In the genomic region with DNA sequence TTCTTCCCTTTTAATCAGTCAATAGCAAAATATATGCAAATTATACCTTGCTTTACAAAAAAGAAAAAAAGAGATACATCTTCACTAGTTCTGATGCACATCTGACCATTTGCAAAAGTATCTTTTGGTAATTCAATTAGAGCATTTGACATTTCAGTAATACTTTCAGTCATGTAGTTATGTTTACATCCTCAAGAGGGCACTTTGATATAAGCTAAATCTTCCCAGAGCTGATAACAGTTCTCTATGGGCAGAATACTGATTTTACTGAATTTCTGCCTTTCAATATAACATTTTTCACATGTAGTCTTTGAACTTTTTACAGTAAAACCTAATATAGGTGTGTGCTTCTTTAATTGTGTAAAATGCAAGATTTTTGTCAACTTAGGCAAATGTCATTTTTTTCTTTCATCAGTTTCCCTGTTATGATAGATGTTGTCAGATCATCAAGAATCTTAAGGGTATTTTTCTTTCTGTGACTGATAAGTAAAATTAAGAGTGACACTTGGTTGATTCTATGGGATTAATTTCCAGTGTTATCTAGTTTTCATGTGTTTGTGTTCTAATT, we compare ENCODE assay signal across 8 cellular contexts.
DNase-seq lines count a peak whose midpoint lies in the region; ATAC-seq, FAIRE-seq and TF ChIP-seq lines count a peak whose summit lies in the region.

No MANE protein-coding gene starts in this region.

- H4K20me1 ChIP-seq in HepG2 (ENCODE audit: insufficient read depth, low read length): no peaks in the 10 kb centered on the region

- no peak overlapping the region for H3K4me3 Mint-ChIP-seq in activated naive CD4-positive, alpha-beta T cell treated with anti-CD3 and anti-CD28 coated beads, Interleukin-2, amount 10 ng/mL, durations not matched to agents 7 days and 5 days

- H3K27me3 Mint-ChIP-seq in activated naive CD4-positive, alpha-beta T cell treated with anti-CD3 and anti-CD28 coated beads, Interleukin-2, amount 10 ng/mL, durations not matched to agents 7 days and 5 days: no peaks in the 10 kb centered on the region

- no TSS peak for BruUV-seq in HepG2 (replicated peaks; lab: Mats Ljungman, UMichigan)

- in situ Hi-C loops in HepG2 (cut with HindIII; ENCODE audit: extremely low pct_ligation_motif_present, low pct_unique_long_range_greater_than_20kb): loop anchor here (5.0 to 25.0 kb wide), 2 partner anchors 577 to 1022 kb away; no protein-coding TSS in a partner anchor

- no peak overlapping the region for H2AFZ ChIP-seq in HepG2 (ENCODE audit: low read length)

- no peak overlapping the region for H3K4me3 ChIP-seq in HepG2 (replicated peaks in 1 of 3; ENCODE audit: insufficient read depth in 1 of 3, low read depth in 2 of 3, low read length in 3 of 3)

- no peaks in the 10 kb centered on the region for H3K36me3 Mint-ChIP-seq in activated naive CD4-positive, alpha-beta T cell treated with anti-CD3 and anti-CD28 coated beads, Interleukin-2, amount 10 ng/mL, durations not matched to agents 7 days and 5 days

- ATAC-seq in HG02885 (IDR thresholded peaks at IDR 0.05; ENCODE audit: poor library complexity, unreplicated experiment) (peak; percentile 92), HepG2 (peak; percentile 62)

- H3K27ac ChIP-seq in HepG2 (ENCODE audit: extremely low read length, insufficient read depth, low read length): no peak overlapping the region

- H3K9ac ChIP-seq in HepG2 (ENCODE audit: insufficient read depth, low read depth, low read length): no peak overlapping the region

- H3K4me1 ChIP-seq in HepG2 (ENCODE audit: insufficient read depth, low read length): no peaks in the 10 kb centered on the region

- TF ChIP-seq CTCF in HepG2 (CRISPR knock-in tag; IDR thresholded peaks at IDR 0.05): peak; percentile 65

- no peaks in the 10 kb centered on the region for H3K36me3 ChIP-seq in HepG2 (replicated peaks in 1 of 2; ENCODE audit: control insufficient read depth in 1 of 2, insufficient read depth in 2 of 2, low read length in 2 of 2)

- H3K9me3 ChIP-seq in HepG2 (ENCODE audit: low read length): no peaks in the 10 kb centered on the region

- intact Hi-C loops in HepG2 (cut with micrococcal nuclease; ENCODE audit: unreplicated experiment): loop anchor here (1.0 kb wide), 1 partner anchor 579 kb away; no protein-coding TSS in a partner anchor

- FAIRE-seq in HepG2 (lab: Jason Lieb, UNC): peak; percentile 47

- H3K4me2 ChIP-seq in HepG2 (ENCODE audit: low read depth, low read length): no peak overlapping the region

- H3K4me1 Mint-ChIP-seq in activated naive CD4-positive, alpha-beta T cell treated with anti-CD3 and anti-CD28 coated beads, Interleukin-2, amount 10 ng/mL, durations not matched to agents 7 days and 5 days: no peaks in the 10 kb centered on the region

- DNase-seq in NCI-H510A treated with DMSO at 0.1 percent for 48 hours (lab: John Stamatoyannopoulos, UW) (peak; percentile 33), NCI-H510A (lab: John Stamatoyannopoulos, UW) (no peak), NCI-H2029 treated with DMSO at 0.1 percent for 48 hours (lab: John Stamatoyannopoulos, UW) (peak; percentile 2), astrocyte of the hippocampus (ENCODE audit: low read depth, low spot score) (peak; percentile 43), HepG2 (ENCODE audit: low spot score) (peak; percentile 39), GOT3 (lab: John Stamatoyannopoulos, UW) (no peak)
- DNase-seq in activated naive CD4-positive, alpha-beta T cell treated with anti-CD3 and anti-CD28 coated beads, Interleukin-2, amount 10 ng/mL, durations not matched to agents 7 days and 5 days: no peak

- H3K79me2 ChIP-seq in HepG2 (ENCODE audit: insufficient read depth, low read length): no peaks in the 10 kb centered on the region

- no peak overlapping the region for H3K27ac Mint-ChIP-seq in activated naive CD4-positive, alpha-beta T cell treated with anti-CD3 and anti-CD28 coated beads, Interleukin-2, amount 10 ng/mL, durations not matched to agents 7 days and 5 days

- no peak for TF ChIP-seq POLR2A in HepG2 (IDR thresholded peaks at IDR 0.05; ENCODE audit: insufficient read depth in 1 of 2, low read depth in 2 of 2, low read length in 2 of 2)

- no peak for TF ChIP-seq RAD21 in HepG2 (CRISPR knock-in tag; IDR thresholded peaks at IDR 0.05)

- no peak for TF ChIP-seq EP300 in HepG2 (IDR thresholded peaks at IDR 0.05; ENCODE audit: low read depth in 2 of 2, low read length in 2 of 2)
- no peak for TF ChIP-seq EP300 in HepG2 (CRISPR knock-in tag; IDR thresholded peaks at IDR 0.05; ENCODE audit: borderline replicate concordance)

- H3K9me3 Mint-ChIP-seq in activated naive CD4-positive, alpha-beta T cell treated with anti-CD3 and anti-CD28 coated beads, Interleukin-2, amount 10 ng/mL, durations not matched to agents 7 days and 5 days: no peaks in the 10 kb centered on the region

- POLR2A ChIA-PET in HepG2 (lab: Yijun Ruan, JAX): no interaction called here

- H3K27me3 ChIP-seq in HepG2 (ENCODE audit: control insufficient read depth in 1 of 2, insufficient read depth in 2 of 2, low read length in 2 of 2): no peaks in the 10 kb centered on the region

- CTCF ChIA-PET in HepG2 (lab: Yijun Ruan, JAX; ENCODE audit: low intra/inter-chr PET ratio, low total read pairs): interaction anchor here (1.0 to 3.0 kb wide), 2 partner anchors 578 to 1015 kb away, joined by 4 to 30 read pairs; no protein-coding TSS in a partner anchor
- CTCF ChIA-PET in activated naive CD4-positive, alpha-beta T cell treated with anti-CD3 and anti-CD28 coated beads, Interleukin-2, amount 10 ng/mL, durations not matched to agents 7 days and 5 days (lab: Charles Lee): interaction anchor here (2.7 kb wide), 1 partner anchor 580 kb away, joined by 15 read pairs; no protein-coding TSS in a partner anchor

TF ChIP-seq in HepG2, 621 proteins besides CTCF, POLR2A, EP300 and RAD21:
- peak; percentile 74 for TF ChIP-seq STAG1 (CRISPR knock-in tag; IDR thresholded peaks at IDR 0.05)
- no peak for TF ChIP-seq CAMTA2 (CRISPR knock-in tag; IDR thresholded peaks at IDR 0.05; ENCODE audit: borderline replicate concordance)
- no peak for TF ChIP-seq CHCHD3 (CRISPR knock-in tag; IDR thresholded peaks at IDR 0.05)
- peak; percentile 52 for TF ChIP-seq SMC3 (IDR thresholded peaks at IDR 0.05; ENCODE audit: low read length)

Comparison
In these comparisons a context has a peak if more than half of its experiments do, and no peak if none do; other contexts are left out.
1. DNase-seq: peak in NCI-H510A treated with DMSO at 0.1 percent for 48 hours (single experiment), NCI-H2029 treated with DMSO at 0.1 percent for 48 hours (single experiment), astrocyte of the hippocampus (single experiment) and HepG2 (single experiment); none in NCI-H510A (single experiment), GOT3 (single experiment) and activated naive CD4-positive, alpha-beta T cell treated with anti-CD3 and anti-CD28 coated beads, Interleukin-2, amount 10 ng/mL, durations not matched to agents 7 days and 5 days (single experiment).